In the genomic region with DNA sequence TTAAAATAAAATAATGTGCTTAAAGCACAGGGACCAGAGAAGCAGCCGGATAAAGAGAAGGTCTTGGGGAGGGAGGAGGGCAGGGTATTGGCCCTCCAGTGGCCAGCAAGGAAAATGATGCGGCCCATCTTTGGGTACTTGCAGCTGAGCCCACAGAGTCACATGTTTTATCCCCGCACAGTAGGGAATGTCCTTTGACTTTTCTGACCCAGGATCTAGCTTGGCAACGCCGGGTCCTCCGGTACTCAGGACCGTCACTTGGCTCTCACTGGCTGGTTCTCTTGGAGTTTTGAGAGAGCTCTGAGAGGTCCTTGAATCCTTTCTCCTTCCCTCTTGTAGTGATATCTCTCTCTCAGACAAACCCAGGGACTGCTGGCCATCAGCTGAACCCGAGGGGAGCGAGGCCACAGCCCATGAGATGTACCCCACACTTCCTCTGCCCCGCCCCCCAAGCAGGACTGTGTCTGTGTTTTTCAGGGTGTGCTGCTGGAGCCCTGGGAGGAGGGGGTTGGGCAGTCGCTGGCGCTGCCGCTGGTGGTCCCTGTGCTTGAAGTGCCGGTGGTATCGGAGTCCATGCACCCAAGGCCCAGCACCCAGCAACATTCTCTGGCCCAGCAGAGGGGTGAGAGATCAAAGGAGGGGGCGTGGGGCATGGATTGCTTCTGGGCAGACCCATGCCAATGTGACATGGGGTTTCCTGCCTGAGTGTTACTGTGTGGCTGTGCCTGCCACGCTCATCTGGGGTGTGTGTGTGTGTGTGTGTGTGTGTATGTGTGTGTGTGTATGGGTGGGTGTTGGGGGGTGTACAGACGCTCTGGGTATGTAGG, we compare ENCODE assay signal across 8 cellular contexts. TPM values are rescaled to one million over a fixed set of nuclear protein-coding genes. Genes with fewer than 3 reads are reported as not detected.
DNase-seq lines count a peak whose midpoint lies in the region; ATAC-seq and TF ChIP-seq lines count a peak whose summit lies in the region.

No MANE protein-coding gene starts in this region.

- peak overlapping the region; percentile 68 for H2AFZ ChIP-seq in parathyroid adenoma

- BruUV-seq in Caco-2 (replicated peaks; lab: Mats Ljungman, UMichigan): no TSS peak

- H3K4me2 ChIP-seq in parathyroid adenoma (ENCODE audit: low read length): no peak overlapping the region

- no peak overlapping the region for H3K4me3 ChIP-seq in Caco-2 (ENCODE audit: low read depth, low read length)
- no peak overlapping the region for H3K4me3 ChIP-seq in parathyroid adenoma (ENCODE audit: low read depth, low read length)

- H3K9me3 Mint-ChIP-seq in Caco-2 (ENCODE audit: unreplicated experiment) (no peaks in the 10 kb centered on the region), glutamatergic neuron (ENCODE audit: unreplicated experiment) (peaks cover 2% of the 10 kb centered on the region)

- H3K27ac ChIP-seq in VCaP: peak overlapping the region; percentile 70
- H3K27ac ChIP-seq in parathyroid adenoma: no peak overlapping the region

- H3K27me3 ChIP-seq in Caco-2 (replicated peaks; ENCODE audit: control insufficient read depth, insufficient read depth, low read length): no peaks in the 10 kb centered on the region
- no peaks in the 10 kb centered on the region for H3K27me3 ChIP-seq in parathyroid adenoma (ENCODE audit: control insufficient read depth, insufficient read depth, low read length)

- no peaks in the 10 kb centered on the region for H3K27me3 Mint-ChIP-seq in Caco-2 (ENCODE audit: insufficient read depth, unreplicated experiment)
- H3K27me3 Mint-ChIP-seq in glutamatergic neuron (ENCODE audit: unreplicated experiment): peaks cover 5% of the 10 kb centered on the region

- CTCF ChIA-PET in Caco-2 (lab: Charles Lee): interaction anchor here (0.6 to 1.3 kb wide), 2 partner anchors 31 to 45 kb away, joined by 8 to 9 read pairs; no protein-coding TSS in a partner anchor

- intact Hi-C loops in Caco-2 (cut with micrococcal nuclease; ENCODE audit: unreplicated experiment): loop anchor here (2.0 kb wide), 1 partner anchor 32 kb away; no protein-coding TSS in a partner anchor

- H3K27ac Mint-ChIP-seq in Caco-2 (ENCODE audit: unreplicated experiment) (no peak overlapping the region), glutamatergic neuron (ENCODE audit: unreplicated experiment) (peak overlapping the region; percentile 99)

- H3K79me2 ChIP-seq in parathyroid adenoma: no peaks in the 10 kb centered on the region

- H3K36me3 Mint-ChIP-seq in Caco-2 (ENCODE audit: insufficient read depth, unreplicated experiment): no peaks in the 10 kb centered on the region
- H3K36me3 Mint-ChIP-seq in glutamatergic neuron (ENCODE audit: unreplicated experiment): no peaks in the 10 kb centered on the region

- H3K9me3 ChIP-seq in Caco-2: no peaks in the 10 kb centered on the region
- H3K9me3 ChIP-seq in parathyroid adenoma (ENCODE audit: control insufficient read depth, low read length): no peaks in the 10 kb centered on the region

- no peak for DNase-seq in Caco-2
- DNase-seq in glutamatergic neuron: peak; percentile 42
- no peak for DNase-seq in NCI-H146 (lab: John Stamatoyannopoulos, UW)
- DNase-seq in NCI-H2171 (lab: John Stamatoyannopoulos, UW): no peak

- TF ChIP-seq CTCF in Caco-2 (IDR thresholded peaks at IDR 0.05; ENCODE audit: insufficient read depth in 1 of 2, low read depth in 1 of 2, low read length in 1 of 2, severe bottlenecking in 1 of 2, unreplicated experiment in 1 of 2): peak; percentile 12 to 27
- TF ChIP-seq CTCF in VCaP (conservative IDR thresholded peaks at IDR 0.05): peak; percentile 44; the same call in 1 of the 2 replicates
- peak; percentile 48 for TF ChIP-seq CTCF in glutamatergic neuron (IDR thresholded peaks at IDR 0.05; ENCODE audit: partially characterized antibody, unreplicated experiment)
- TF ChIP-seq CTCF in parathyroid adenoma (IDR thresholded peaks at IDR 0.05): no peak

- H3K4me1 Mint-ChIP-seq in Caco-2 (ENCODE audit: low read depth, unreplicated experiment) (no peaks in the 10 kb centered on the region), glutamatergic neuron (ENCODE audit: low read depth, unreplicated experiment) (peaks cover 33% of the 10 kb centered on the region)

- ATAC-seq in GM18870 (IDR thresholded peaks at IDR 0.05; ENCODE audit: unreplicated experiment): no peak
- no peak for ATAC-seq in HG03521 (IDR thresholded peaks at IDR 0.05; ENCODE audit: unreplicated experiment)

- H3K9ac ChIP-seq in parathyroid adenoma: no peak overlapping the region

- H3K4me1 ChIP-seq in Caco-2 (peaks cover 10% of the 10 kb centered on the region; the same call in 1 of the 2 replicates), parathyroid adenoma (no peaks in the 10 kb centered on the region)

- no peaks in the 10 kb centered on the region for H3K36me3 ChIP-seq in Caco-2 (ENCODE audit: control insufficient read depth, insufficient read depth, low read length)
- no peaks in the 10 kb centered on the region for H3K36me3 ChIP-seq in parathyroid adenoma (ENCODE audit: control insufficient read depth, insufficient read depth, low read length)

- H3K4me3 Mint-ChIP-seq in Caco-2 (ENCODE audit: unreplicated experiment): no peak overlapping the region
- H3K4me3 Mint-ChIP-seq in glutamatergic neuron (ENCODE audit: unreplicated experiment): peak overlapping the region; percentile 88

- POLR2A ChIA-PET in Caco-2 (lab: Charles Lee): interaction anchor here (0.5 kb wide), 1 partner anchor 129 kb away, joined by 3 read pairs; no protein-coding TSS in a partner anchor

RNA-seq across cellular contexts. Expression of a gene that starts 35.5 kb away (rescaled TPM):
- total RNA-seq in Caco-2 (2022) (533 and 537 TPM in 2 replicates), glutamatergic neuron (ENCODE audit: unreplicated experiment) (184 TPM)
